8 cellular contexts compared by ENCODE assay signal in genomic region chr9:32968101-32969011, GRCh38. TPM values are rescaled to one million over a fixed set of nuclear protein-coding genes. Genes with fewer than 3 reads are reported as not detected.
DNase-seq lines count a peak whose midpoint lies in the region; ATAC-seq and TF ChIP-seq lines count a peak whose summit lies in the region.

No MANE protein-coding gene starts in this region.

- ATAC-seq in GM19467 (IDR thresholded peaks at IDR 0.05; ENCODE audit: unreplicated experiment): no peak

- TF ChIP-seq CTCF in GM12875 (IDR thresholded peaks at IDR 0.05; ENCODE audit: borderline replicate concordance, insufficient read depth, low read depth, low read length) (peak; percentile 43; the same call in 1 of the 2 replicates), OCI-LY3 (IDR thresholded peaks at IDR 0.05; ENCODE audit: low read depth, low read length) (peak; percentile 81), fibroblast of pulmonary artery (IDR thresholded peaks at IDR 0.05; ENCODE audit: low read length, missing control alignments) (peak; percentile 74), uterus (IDR thresholded peaks at IDR 0.05) (peak; percentile 60 to 74 (median 66))

- H3K9me3 ChIP-seq in OCI-LY3 (ENCODE audit: insufficient read depth, low read length): no peaks in the 10 kb centered on the region
- H3K9me3 ChIP-seq in uterus: no peaks in the 10 kb centered on the region

- H4K20me1 ChIP-seq in OCI-LY3 (ENCODE audit: insufficient read depth, low read length): no peaks in the 10 kb centered on the region

- H3K36me3 ChIP-seq in OCI-LY3 (replicated peaks; ENCODE audit: low read depth, low read length) (peaks cover 8% of the 10 kb centered on the region), uterus (no peaks in the 10 kb centered on the region)

- DNase-seq in AG08395 (ENCODE audit: low spot score): peak; percentile 56
- DNase-seq in activated T-cell treated with anti-CD3 and anti-CD28 coated beads, Interleukin-2, amount 50 U/mL, for 1 hour: peak; percentile 60
- peak; percentile 68 for DNase-seq in fibroblast of pulmonary artery (ENCODE audit: low read depth)
- peak in 36 of 56 donors; percentile 1 to 85 (median 32) for DNase-seq in nucleus accumbens (lab: John Stamatoyannopoulos, UW)
- DNase-seq in uterus: peak; percentile 47

- no peak for TF ChIP-seq POLR2A in uterus (IDR thresholded peaks at IDR 0.05)

- no peak overlapping the region for H3K9ac ChIP-seq in OCI-LY3 (ENCODE audit: low read length)

- H3K79me2 ChIP-seq in OCI-LY3 (ENCODE audit: low read length): no peaks in the 10 kb centered on the region

- intact Hi-C loops in uterus (cut with DNase I; ENCODE audit: low total_unique reads): loop anchor here (5.0 kb wide), 1 partner anchor 591 kb away; no protein-coding TSS in a partner anchor

- no peak overlapping the region for H3K4me2 ChIP-seq in OCI-LY3 (ENCODE audit: low read length)

- H3K27ac ChIP-seq in OCI-LY3 (ENCODE audit: low read length) (no peak overlapping the region), uterus (no peak overlapping the region)

- H3K4me1 ChIP-seq in OCI-LY3 (ENCODE audit: low read length) (no peaks in the 10 kb centered on the region), uterus (no peaks in the 10 kb centered on the region)

- H3K4me3 ChIP-seq in GM12875 (ENCODE audit: low read depth, low read length): no peak overlapping the region
- no peak overlapping the region for H3K4me3 ChIP-seq in OCI-LY3 (ENCODE audit: low read length)
- no peak overlapping the region for H3K4me3 ChIP-seq in fibroblast of pulmonary artery (replicated peaks; ENCODE audit: low read depth, low read length)
- H3K4me3 ChIP-seq in uterus: no peak overlapping the region

- H3K27me3 ChIP-seq in OCI-LY3 (ENCODE audit: low read depth, low read length) (no peaks in the 10 kb centered on the region), uterus (no peaks in the 10 kb centered on the region)

- H2AFZ ChIP-seq in OCI-LY3 (ENCODE audit: low read depth, low read length): no peak overlapping the region

RNA-seq across cellular contexts. Expression of gene APTX, which starts 33.1 kb away (rescaled TPM):
- 10 to 100 TPM in 3 of 4 donors, 1 to 10 TPM in 1; 4.4 to 30.2 (median 22.4) TPM for total RNA-seq in uterus

RNA-seq across cellular contexts. Expression of gene DNAJA1, which starts 56.7 kb away (rescaled TPM):
- total RNA-seq in uterus: 100 to 1,000 TPM in 2 of 4 donors, 10 to 100 TPM in 2; 47.1 to 148 (median 82.1) TPM
